Comparison of ENCODE assay signal across 8 cellular contexts in the genomic region with DNA sequence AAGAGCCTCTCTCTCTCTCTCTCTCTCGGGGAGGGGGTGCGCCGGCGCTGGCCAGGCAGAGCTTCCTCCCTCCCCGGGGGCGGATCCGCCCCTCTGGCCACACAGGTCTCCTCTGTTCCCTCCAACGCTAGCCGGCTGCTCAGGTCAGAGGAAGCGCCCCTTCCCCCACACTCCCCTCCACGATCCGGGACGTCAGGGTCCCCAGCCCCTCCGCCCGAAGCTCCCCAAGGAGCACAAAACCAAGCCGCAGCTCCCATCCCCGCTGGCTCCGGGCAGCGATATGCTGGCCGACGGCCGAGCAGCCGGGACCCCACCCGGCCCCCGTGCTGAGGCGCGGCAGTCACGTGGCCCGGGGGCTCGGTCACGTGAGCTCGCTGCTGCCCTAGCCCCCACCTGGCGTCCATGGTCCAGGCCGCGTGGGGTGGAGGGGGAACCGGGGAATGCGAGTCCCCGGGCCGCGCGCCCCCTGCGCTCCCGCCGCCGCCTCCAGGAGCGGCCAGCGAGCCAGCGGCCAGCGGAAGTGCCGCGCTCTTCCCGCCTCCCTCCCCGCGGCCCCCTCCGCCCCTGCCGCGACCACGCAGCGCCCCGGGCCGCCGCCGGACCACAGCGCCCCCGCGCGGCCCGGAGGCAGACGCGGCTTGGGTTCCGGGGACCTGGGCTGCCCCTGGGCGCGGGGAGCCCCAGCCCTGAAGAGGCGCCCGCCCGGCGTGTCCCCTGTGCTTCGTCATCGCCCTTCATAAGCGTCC. TPM values are rescaled to one million over a fixed set of nuclear protein-coding genes. Genes with fewer than 3 reads are reported as not detected.
DNase-seq lines count a peak whose midpoint lies in the region; ATAC-seq and TF ChIP-seq lines count a peak whose summit lies in the region.

Gene SLC35B2 (minus strand): TSS at position 522 of the 746 bp plus-strand sequence. CDS start 118 bp downstream, at position 404.

- peaks cover 0 to 1% (median 0%) of the 10 kb centered on the region in 5 donors for H3K9me3 Mint-ChIP-seq in CD8-positive, alpha-beta memory T cell
- H3K9me3 Mint-ChIP-seq in activated T-helper 1 cell treated with anti-CD3 and anti-CD28 coated beads, Interleukin-12 subunit alpha, Interleukin-12 subunit beta, Interleukin-2, Interleukin-4 antibody, amounts not matched to agents 30 ng/mL and 10 ng/mL and 1 ng/mL, durations not matched to agents 14 hours and 24 hours and 36 hours: no peaks in the 10 kb centered on the region

- H3K9ac ChIP-seq in OCI-LY3 (ENCODE audit: low read length): peak within 1 kb of the TSS; percentile 99

- H3K36me3 ChIP-seq in CD8-positive, alpha-beta memory T cell (ENCODE audit: insufficient read depth, low read length): peaks cover 37% of the 10 kb centered on the region
- H3K36me3 ChIP-seq in OCI-LY3 (replicated peaks; ENCODE audit: low read depth, low read length): peaks cover 68% of the 10 kb centered on the region

- H4K20me1 ChIP-seq in OCI-LY3 (ENCODE audit: insufficient read depth, low read length): peaks cover 46% of the 10 kb centered on the region

- H3K27ac ChIP-seq in CD8-positive, alpha-beta memory T cell (ENCODE audit: low read depth, low read length): peak within 1 kb of the TSS; percentile 81
- H3K27ac ChIP-seq in OCI-LY3 (ENCODE audit: low read length): peak within 1 kb of the TSS; percentile 94

- DNase-seq in CD8-positive, alpha-beta memory T cell: peak; percentile 58 to 77 (median 72)
- DNase-seq in activated T-helper 1 cell treated with anti-CD3 and anti-CD28 coated beads, Interleukin-12 subunit alpha, Interleukin-12 subunit beta, Interleukin-2, Interleukin-4 antibody, amounts not matched to agents 30 ng/mL and 10 ng/mL and 1 ng/mL, durations not matched to agents 14 hours and 24 hours and 36 hours (ENCODE audit: low spot score): peak; percentile 70
- DNase-seq in fibroblast of gingiva (ENCODE audit: low read depth): peak; percentile 73
- DNase-seq in myocyte (ENCODE audit: low read depth): peak; percentile 72
- DNase-seq in superior temporal gyrus (ENCODE audit: extremely low spot score): peak; percentile 89

- H3K4me3 ChIP-seq in CD8-positive, alpha-beta memory T cell (ENCODE audit: low read length): peak within 1 kb of the TSS; percentile 84
- H3K4me3 ChIP-seq in OCI-LY3 (ENCODE audit: low read length): peak within 1 kb of the TSS; percentile 84

- CTCF ChIA-PET in CD8-positive, alpha-beta memory T cell (lab: Charles Lee): interaction anchor here (0.7 to 5.0 kb wide), 18 partner anchors 9 to 606 kb away, joined by 3 to 74 read pairs (median 5); partner anchors contain the start of genes HSP90AB1, NFKBIE and SLC29A1

- peak; percentile 62 for TF ChIP-seq CTCF in OCI-LY3 (IDR thresholded peaks at IDR 0.05; ENCODE audit: low read depth, low read length)

- peak within 1 kb of the TSS; percentile 92 to 99 (median 95) for H3K27ac Mint-ChIP-seq in CD8-positive, alpha-beta memory T cell
- H3K27ac Mint-ChIP-seq in activated T-helper 1 cell treated with anti-CD3 and anti-CD28 coated beads, Interleukin-12 subunit alpha, Interleukin-12 subunit beta, Interleukin-2, Interleukin-4 antibody, amounts not matched to agents 30 ng/mL and 10 ng/mL and 1 ng/mL, durations not matched to agents 14 hours and 24 hours and 36 hours: peak within 1 kb of the TSS; percentile 81

- ATAC-seq in GM19372 (IDR thresholded peaks at IDR 0.05; ENCODE audit: low read depth, unreplicated experiment) (peak; percentile 48), HG03520 (IDR thresholded peaks at IDR 0.05; ENCODE audit: unreplicated experiment) (peak; percentile 38)

- H3K27me3 Mint-ChIP-seq in CD8-positive, alpha-beta memory T cell: peaks cover 0 to 3% of the 10 kb centered on the region in 2 donors
- no peaks in the 10 kb centered on the region for H3K27me3 Mint-ChIP-seq in activated T-helper 1 cell treated with anti-CD3 and anti-CD28 coated beads, Interleukin-12 subunit alpha, Interleukin-12 subunit beta, Interleukin-2, Interleukin-4 antibody, amounts not matched to agents 30 ng/mL and 10 ng/mL and 1 ng/mL, durations not matched to agents 14 hours and 24 hours and 36 hours (ENCODE audit: insufficient read depth)

- peaks cover 11 to 76% (median 21%) of the 10 kb centered on the region in 3 donors for H3K36me3 Mint-ChIP-seq in CD8-positive, alpha-beta memory T cell
- peaks cover 56% of the 10 kb centered on the region for H3K36me3 Mint-ChIP-seq in activated T-helper 1 cell treated with anti-CD3 and anti-CD28 coated beads, Interleukin-12 subunit alpha, Interleukin-12 subunit beta, Interleukin-2, Interleukin-4 antibody, amounts not matched to agents 30 ng/mL and 10 ng/mL and 1 ng/mL, durations not matched to agents 14 hours and 24 hours and 36 hours (ENCODE audit: low read depth)

- POLR2A ChIA-PET in CD8-positive, alpha-beta memory T cell (lab: Charles Lee): interaction anchor here (0.7 to 3.1 kb wide), 6 partner anchors 8 to 34 kb away, joined by 3 to 77 read pairs (median 4); partner anchors contain the start of genes HSP90AB1, NFKBIE and SLC29A1

- peaks cover 25% of the 10 kb centered on the region for H3K4me1 ChIP-seq in CD8-positive, alpha-beta memory T cell (ENCODE audit: insufficient read depth, low read length)
- peaks cover 60% of the 10 kb centered on the region for H3K4me1 ChIP-seq in OCI-LY3 (ENCODE audit: low read length)

- H3K9me3 ChIP-seq in CD8-positive, alpha-beta memory T cell (ENCODE audit: low read length): no peaks in the 10 kb centered on the region
- H3K9me3 ChIP-seq in OCI-LY3 (ENCODE audit: insufficient read depth, low read length): no peaks in the 10 kb centered on the region

- H2AFZ ChIP-seq in OCI-LY3 (ENCODE audit: low read depth, low read length): no peak within 1 kb of the TSS; the same call in 1 of the 2 replicates

- peak within 1 kb of the TSS; percentile 88 to 92 (median 91) for H3K4me3 Mint-ChIP-seq in CD8-positive, alpha-beta memory T cell
- H3K4me3 Mint-ChIP-seq in activated T-helper 1 cell treated with anti-CD3 and anti-CD28 coated beads, Interleukin-12 subunit alpha, Interleukin-12 subunit beta, Interleukin-2, Interleukin-4 antibody, amounts not matched to agents 30 ng/mL and 10 ng/mL and 1 ng/mL, durations not matched to agents 14 hours and 24 hours and 36 hours: peak within 1 kb of the TSS; percentile 90

- peaks cover 59% of the 10 kb centered on the region for H3K79me2 ChIP-seq in OCI-LY3 (ENCODE audit: low read length)

- peak within 1 kb of the TSS; percentile 99 for H3K4me2 ChIP-seq in OCI-LY3 (ENCODE audit: low read length)

- H3K4me1 Mint-ChIP-seq in CD8-positive, alpha-beta memory T cell: peaks cover 51 to 71% (median 61%) of the 10 kb centered on the region in 3 donors
- peaks cover 75% of the 10 kb centered on the region for H3K4me1 Mint-ChIP-seq in activated T-helper 1 cell treated with anti-CD3 and anti-CD28 coated beads, Interleukin-12 subunit alpha, Interleukin-12 subunit beta, Interleukin-2, Interleukin-4 antibody, amounts not matched to agents 30 ng/mL and 10 ng/mL and 1 ng/mL, durations not matched to agents 14 hours and 24 hours and 36 hours (ENCODE audit: low read depth)

- H3K27me3 ChIP-seq in CD8-positive, alpha-beta memory T cell (ENCODE audit: insufficient read depth, low read length, poor library complexity, severe bottlenecking): no peaks in the 10 kb centered on the region
- no peaks in the 10 kb centered on the region for H3K27me3 ChIP-seq in OCI-LY3 (ENCODE audit: low read depth, low read length)

- intact Hi-C loops in activated T-helper 1 cell treated with anti-CD3 and anti-CD28 coated beads, Interleukin-12 subunit alpha, Interleukin-12 subunit beta, Interleukin-2, Interleukin-4 antibody, amounts not matched to agents 30 ng/mL and 10 ng/mL and 1 ng/mL, durations not matched to agents 14 hours and 24 hours and 36 hours (cut with micrococcal nuclease): loop anchor here (1.0 kb wide), 3 partner anchors 8 to 85 kb away; partner anchors contain the start of genes HSP90AB1 and NFKBIE

RNA-seq across cellular contexts. Expression of gene SLC35B2, which starts in this region (rescaled TPM):
- total RNA-seq in CD8-positive, alpha-beta memory T cell: 10 to 100 TPM; 34.8 to 35.7 TPM
- polyA plus RNA-seq in CD8-positive, alpha-beta memory T cell: 49.0 TPM
- 29.2 and 30.1 TPM in 2 replicates for total RNA-seq in activated T-helper 1 cell treated with anti-CD3 and anti-CD28 coated beads, Interleukin-12 subunit alpha, Interleukin-12 subunit beta, Interleukin-2, Interleukin-4 antibody, amounts not matched to agents 30 ng/mL and 10 ng/mL and 1 ng/mL, durations not matched to agents 14 hours and 24 hours and 36 hours
- total RNA-seq in myocyte: 51.4 and 55.6 TPM in 2 replicates
- 82.4 TPM for polyA plus RNA-seq in myocyte (2012)

Comparison
In these comparisons a context has a peak if more than half of its experiments do, and no peak if none do; other contexts are left out.
1. Peak in every context shown above with its lines: DNase-seq, ATAC-seq, H3K4me3 ChIP-seq and H3K27ac ChIP-seq.